In the genomic region with DNA sequence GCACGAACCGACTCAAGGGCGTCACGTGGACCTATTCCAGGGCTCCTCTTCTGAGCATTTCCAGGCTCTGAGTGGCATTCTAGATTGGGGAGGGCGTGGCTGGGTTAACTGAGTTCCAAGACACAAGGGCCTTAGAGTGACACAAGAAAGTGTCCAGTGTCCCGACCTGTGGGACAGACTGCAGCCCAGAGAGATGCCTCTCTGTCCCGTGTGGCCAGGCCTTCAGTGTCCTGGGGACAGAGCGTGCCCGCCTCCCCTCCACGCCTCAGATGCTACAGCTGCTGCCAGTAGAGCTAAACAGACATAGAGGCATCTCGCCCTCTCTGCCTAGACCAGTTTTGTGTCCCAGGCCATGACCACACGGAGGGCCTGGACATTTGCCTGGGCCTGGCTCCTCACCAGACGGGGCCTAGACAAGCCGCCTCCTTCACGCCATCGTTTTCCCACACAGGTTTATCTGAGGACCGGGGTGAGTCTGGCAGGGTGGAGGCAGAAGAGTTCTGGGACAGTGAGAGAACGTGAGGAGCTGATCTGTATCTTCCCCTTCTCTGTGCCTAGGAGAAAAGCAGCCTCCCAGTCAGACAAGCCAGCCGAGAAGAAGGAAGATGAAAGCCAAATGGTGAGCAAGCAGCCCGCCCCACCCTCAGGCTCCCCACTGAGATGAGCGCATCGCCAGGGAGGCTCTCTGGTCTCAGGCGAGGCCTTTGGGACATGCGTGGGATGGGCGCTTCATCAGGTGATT, we compare ENCODE assay signal across 14 cellular contexts. TPM values are rescaled to one million over a fixed set of nuclear protein-coding genes. Genes with fewer than 3 reads are reported as not detected.
DNase-seq lines count a peak whose midpoint lies in the region; ATAC-seq, FAIRE-seq and TF ChIP-seq lines count a peak whose summit lies in the region.
"Had no signal": no experiment of that assay in that cellular context is flagged by ENCODE, and none has a peak within 500 bp of the region (broad histone marks: within the 10 kb centered on the region; RNA-seq: fewer than 3 reads in every experiment).

No MANE protein-coding gene starts in this region.

- H3K27ac ChIP-seq in mammary epithelial cell (ENCODE audit: insufficient read depth, low read depth, low read length), result no peak overlapping the region
- peak overlapping the region; percentile 23 for H3K27ac ChIP-seq in astrocyte (ENCODE audit: low read depth, low read length)
- H3K27ac ChIP-seq in keratinocyte (ENCODE audit: control insufficient read depth, insufficient read depth, low read length), result no peak overlapping the region
- no peak overlapping the region for H3K27ac ChIP-seq in upper lobe of right lung

- H3K4me3 Mint-ChIP-seq in MCF 10A (ENCODE audit: unreplicated experiment), result no peak overlapping the region
- no peak overlapping the region for H3K4me3 Mint-ChIP-seq in astrocyte (ENCODE audit: unreplicated experiment)
- H3K4me3 Mint-ChIP-seq: activated B cell treated with CpG ODN at 0.5 μM for 24 hours had no signal

- no peaks in the 10 kb centered on the region for H3K9me1 ChIP-seq in keratinocyte (ENCODE audit: control insufficient read depth, extremely low read depth, insufficient read depth, low read length)

- intact Hi-C loops in MCF 10A (cut with micrococcal nuclease), result no loop called here
- intact Hi-C loops in mammary epithelial cell (cut with micrococcal nuclease), result no loop called here
- intact Hi-C loops in upper lobe of right lung (cut with DNase I), result no loop called here

- POLR2A ChIA-PET in MCF 10A (lab: Yijun Ruan, JAX), result interaction anchor here (0.8 to 1.0 kb wide), 2 partner anchors 22 to 116 kb away, joined by 4 read pairs; no protein-coding TSS in a partner anchor

- BruUV-seq in MCF 10A (replicated peaks; lab: Mats Ljungman, UMichigan), result no TSS peak
- no TSS peak for BruUV-seq in mammary epithelial cell (replicated peaks; lab: Mats Ljungman, UMichigan)

- H4K20me1 ChIP-seq in mammary epithelial cell (ENCODE audit: insufficient read depth, low read length), result no peaks in the 10 kb centered on the region
- H4K20me1 ChIP-seq in astrocyte (ENCODE audit: insufficient read depth, low read length), result no peaks in the 10 kb centered on the region
- no peaks in the 10 kb centered on the region for H4K20me1 ChIP-seq in keratinocyte (ENCODE audit: control insufficient read depth, extremely low read depth, insufficient read depth, low read length)

- H3K9ac ChIP-seq in mammary epithelial cell (ENCODE audit: insufficient read depth, low read length), result no peak overlapping the region
- H3K9ac ChIP-seq in astrocyte (ENCODE audit: low read length), result peak overlapping the region; percentile 46
- H3K9ac ChIP-seq in keratinocyte (ENCODE audit: control insufficient read depth, extremely low read depth, insufficient read depth, low read length), result no peak overlapping the region

- no peaks in the 10 kb centered on the region for H3K9me3 Mint-ChIP-seq in MCF 10A (ENCODE audit: unreplicated experiment)
- no peaks in the 10 kb centered on the region for H3K9me3 Mint-ChIP-seq in astrocyte (ENCODE audit: unreplicated experiment)
- H3K9me3 Mint-ChIP-seq: activated B cell treated with CpG ODN at 0.5 μM for 24 hours had no signal

- H3K27ac Mint-ChIP-seq in MCF 10A (ENCODE audit: low read depth, unreplicated experiment) (no peak overlapping the region), astrocyte (ENCODE audit: unreplicated experiment) (peak overlapping the region; percentile 62)
- H3K27ac Mint-ChIP-seq: activated B cell treated with CpG ODN at 0.5 μM for 24 hours had no signal

- H3K36me3 Mint-ChIP-seq in MCF 10A (ENCODE audit: insufficient read depth, unreplicated experiment) (peaks cover 5% of the 10 kb centered on the region), astrocyte (ENCODE audit: low read depth, unreplicated experiment) (peaks cover 10% of the 10 kb centered on the region)

- H3K9me3 ChIP-seq in mammary epithelial cell (replicated peaks; ENCODE audit: insufficient read depth, low read length) (no peaks in the 10 kb centered on the region), astrocyte (ENCODE audit: insufficient read depth, low read depth, low read length) (no peaks in the 10 kb centered on the region), keratinocyte (ENCODE audit: control insufficient read depth, low read depth, low read length) (no peaks in the 10 kb centered on the region), upper lobe of right lung (no peaks in the 10 kb centered on the region)

- CTCF ChIA-PET in MCF 10A (lab: Yijun Ruan, JAX) (interaction anchor here (0.6 to 1.9 kb wide), 3 partner anchors 10 to 185 kb away, joined by 3 to 5 read pairs (median 3); no protein-coding TSS in a partner anchor), mammary epithelial cell (lab: Charles Lee; ENCODE audit: low non-redundant PET) (no interaction called here)

- H3K27me3 Mint-ChIP-seq in MCF 10A (ENCODE audit: insufficient read depth, unreplicated experiment) (no peaks in the 10 kb centered on the region), astrocyte (ENCODE audit: low read depth, unreplicated experiment) (peaks cover 3% of the 10 kb centered on the region)
- H3K27me3 Mint-ChIP-seq: activated B cell treated with CpG ODN at 0.5 μM for 24 hours had no signal

- in situ Hi-C loops in mammary epithelial cell (cut with MboI; ENCODE audit: low sequenced_read_pairs in 2 of 2), result no loop called here

- H3K4me1 Mint-ChIP-seq in MCF 10A (ENCODE audit: insufficient read depth, unreplicated experiment) (peaks cover 6% of the 10 kb centered on the region), astrocyte (ENCODE audit: low read depth, unreplicated experiment) (no peaks in the 10 kb centered on the region)
- H3K4me1 Mint-ChIP-seq: activated B cell treated with CpG ODN at 0.5 μM for 24 hours had no signal

- TF ChIP-seq CTCF in MCF 10A (IDR thresholded peaks at IDR 0.05; ENCODE audit: unreplicated experiment) (no peak), mammary epithelial cell (conservative IDR thresholded peaks at IDR 0.05 in 1 of 2, IDR thresholded peaks at IDR 0.05 in 1 of 2; ENCODE audit: extremely low read depth in 1 of 2, insufficient read depth in 1 of 2, low read depth in 1 of 2, low read length in 2 of 2) (no peak), astrocyte (IDR thresholded peaks at IDR 0.05; ENCODE audit: insufficient read depth, low read depth, low read length) (no peak), keratinocyte (optimal IDR thresholded peaks at IDR 0.05 in 1 of 3, IDR thresholded peaks at IDR 0.05 in 1 of 3, conservative IDR thresholded peaks at IDR 0.05 in 1 of 3; ENCODE audit: extremely low read depth in 1 of 3, insufficient read depth in 2 of 3, low read length in 3 of 3) (no peak), upper lobe of right lung (IDR thresholded peaks at IDR 0.05) (no peak)

- H3K36me3 ChIP-seq in mammary epithelial cell (ENCODE audit: insufficient read depth, low read length) (no peaks in the 10 kb centered on the region), astrocyte (ENCODE audit: insufficient read depth, low read length) (no peaks in the 10 kb centered on the region), keratinocyte (ENCODE audit: control insufficient read depth in 2 of 2, extremely low read depth in 1 of 2, insufficient read depth in 2 of 2, low read length in 2 of 2) (no peaks in the 10 kb centered on the region), upper lobe of right lung (peaks cover 61% of the 10 kb centered on the region)

- H3K79me2 ChIP-seq in mammary epithelial cell (ENCODE audit: insufficient read depth, low read length) (no peaks in the 10 kb centered on the region), astrocyte (ENCODE audit: insufficient read depth, low read length) (no peaks in the 10 kb centered on the region), keratinocyte (ENCODE audit: control insufficient read depth, insufficient read depth, low read length) (no peaks in the 10 kb centered on the region)

- DNase-seq in MCF 10A (ENCODE audit: unreplicated experiment), result peak; percentile 16
- no peak for DNase-seq in mammary epithelial cell
- DNase-seq in astrocyte (ENCODE audit: low read depth), result no peak
- DNase-seq in keratinocyte (ENCODE audit: low read depth, low spot score), result no peak
- no peak for DNase-seq in upper lobe of right lung
- no peak for DNase-seq in NCI-H526 (lab: John Stamatoyannopoulos, UW)
- DNase-seq in NCI-H2029 treated with DMSO at 0.1 percent for 48 hours (lab: John Stamatoyannopoulos, UW), result no peak
- no peak for DNase-seq in HCEC 1CT
- DNase-seq: activated B cell treated with CpG ODN at 0.5 μM for 24 hours; activated effector memory CD4-positive, alpha-beta T cell treated with Interleukin-2 at 50 U/mL for 16 hours; dermis blood vessel endothelial cell; NCI-H446 treated with DMSO at 0.1 percent for 48 hours; stimulated activated CD8-positive, alpha-beta memory T cell treated with anti-CD3 and anti-CD28 coated beads, Interleukin-4, amount 100 ng/mL, for 48 hours had no signal

- WGBS in mammary epithelial cell (ENCODE audit: low coverage, missing lambda C conversion rate), result 91% methylated on average over 24 of the region's 25 CpGs

- FAIRE-seq in astrocyte (lab: Jason Lieb, UNC) (peak; percentile 23), keratinocyte (lab: Jason Lieb, UNC) (peak; percentile 84)

- H2AFZ ChIP-seq in mammary epithelial cell (ENCODE audit: low read depth, low read length), result no peak overlapping the region
- no peak overlapping the region for H2AFZ ChIP-seq in astrocyte (ENCODE audit: low read depth, low read length)
- peak overlapping the region; percentile 70 for H2AFZ ChIP-seq in keratinocyte (ENCODE audit: control insufficient read depth, low read length)

- H3K27me3 ChIP-seq in mammary epithelial cell (ENCODE audit: insufficient read depth, low read length) (no peaks in the 10 kb centered on the region), astrocyte (ENCODE audit: insufficient read depth, low read length) (no peaks in the 10 kb centered on the region), keratinocyte (ENCODE audit: control insufficient read depth, extremely low read depth, insufficient read depth, low read length) (no peaks in the 10 kb centered on the region), upper lobe of right lung (no peaks in the 10 kb centered on the region)

- dilution Hi-C loops in mammary epithelial cell (cut with HindIII; ENCODE audit: low sequenced_read_pairs), result loop anchor here (5.0 kb wide), 1 partner anchor 95 kb away; no protein-coding TSS in a partner anchor
- dilution Hi-C loops in keratinocyte (cut with MboI; ENCODE audit: extremely low pct_ligation_motif_present, low sequenced_read_pairs), result no loop called here

- peak; percentile 49 for ATAC-seq in upper lobe of right lung
- ATAC-seq: Right ventricle myocardium inferior had no signal

- H3K4me3 ChIP-seq in mammary epithelial cell (replicated peaks in 1 of 3; ENCODE audit: insufficient read depth in 1 of 3, low read depth in 2 of 3, low read length in 3 of 3), result no peak overlapping the region
- H3K4me3 ChIP-seq in astrocyte (ENCODE audit: insufficient read depth, low read depth, low read length), result no peak overlapping the region
- no peak overlapping the region for H3K4me3 ChIP-seq in keratinocyte (ENCODE audit: control insufficient read depth in 2 of 3, extremely low read depth in 1 of 3, insufficient read depth in 2 of 3, low read depth in 1 of 3, low read length in 3 of 3)
- H3K4me3 ChIP-seq in upper lobe of right lung, result no peak overlapping the region

- H3K4me2 ChIP-seq in mammary epithelial cell (ENCODE audit: insufficient read depth, low read depth, low read length) (no peak overlapping the region), astrocyte (ENCODE audit: low read length) (peak overlapping the region; percentile 35), keratinocyte (ENCODE audit: control insufficient read depth, extremely low read depth, insufficient read depth, low read depth, low read length) (peak overlapping the region; percentile 1)

- H3K4me1 ChIP-seq in mammary epithelial cell (ENCODE audit: insufficient read depth, low read length) (no peaks in the 10 kb centered on the region), astrocyte (ENCODE audit: insufficient read depth, low read length) (peaks cover 8% of the 10 kb centered on the region), keratinocyte (ENCODE audit: control insufficient read depth, extremely low read depth, insufficient read depth, low read length) (peaks cover 13% of the 10 kb centered on the region), upper lobe of right lung (peaks cover 10% of the 10 kb centered on the region)

RNA-seq across cellular contexts. Expression of gene DEGS2, which starts 27.1 kb away (rescaled TPM):
- total RNA-seq in MCF 10A (2022) (0.07 and 0.39 TPM in 2 replicates), mammary epithelial cell (under 1 TPM; 0.17 to 0.87 TPM), astrocyte (0.07 TPM in 1 of 2 replicates, not detected in the other), upper lobe of right lung (1.7 TPM)
- polyA plus RNA-seq in mammary epithelial cell (0.36 TPM), keratinocyte (0.34 to 0.59 TPM (median 0.46 TPM) in 3 replicates)
- polyA minus RNA-seq in mammary epithelial cell (not detected), keratinocyte (0.06 to 0.26 TPM in 2 of 3 replicates, not detected in the other)
- polyA plus RNA-seq in keratinocyte (2011; ENCODE audit: low read depth), result 0.67 TPM
- polyA plus RNA-seq in keratinocyte (2011; cell fraction: cytosol; rRNA removed), result 0.07 and 0.23 TPM in 2 replicates
- 0.46 and 0.84 TPM in 2 replicates for polyA plus RNA-seq in keratinocyte (2011; cell fraction: nucleus; rRNA removed)
- polyA plus RNA-seq in keratinocyte (2012; ENCODE audit: low replicate concordance), result 0.22 and 21.8 TPM in 2 replicates
- polyA minus RNA-seq in keratinocyte (2011; cell fraction: cytosol; rRNA and poly(A)+ RNA removed), result not detected
- polyA minus RNA-seq in keratinocyte (2011; cell fraction: nucleus; rRNA and poly(A)+ RNA removed), result 1.2 and 2.3 TPM in 2 replicates
- total RNA-seq: Right ventricle myocardium inferior had no signal
